ENCODE assay signal across 8 cellular contexts in genomic region chr11:66745356-66746235, GRCh38. TPM values are rescaled to one million over a fixed set of nuclear protein-coding genes. Genes with fewer than 3 reads are reported as not detected.
DNase-seq lines count a peak whose midpoint lies in the region; ATAC-seq and TF ChIP-seq lines count a peak whose summit lies in the region.

No MANE protein-coding gene starts in this region.

- no peaks in the 10 kb centered on the region for H3K27me3 Mint-ChIP-seq in activated CD4-positive, alpha-beta memory T cell treated with anti-CD3 and anti-CD28 coated beads for 36 hours
- H3K27me3 Mint-ChIP-seq in neural crest cell (ENCODE audit: low read depth): no peaks in the 10 kb centered on the region

- H3K9me2 ChIP-seq in MM.1S (replicated peaks; ENCODE audit: insufficient read depth, low read length): no peaks in the 10 kb centered on the region

- H3K4me2 ChIP-seq in MM.1S (ENCODE audit: low read depth, low read length): peak overlapping the region; percentile 91

- no peaks in the 10 kb centered on the region for H4K20me1 ChIP-seq in MM.1S (ENCODE audit: insufficient read depth, low read length)

- H3K79me2 ChIP-seq in MM.1S (ENCODE audit: low read length): peaks cover 51% of the 10 kb centered on the region

- ATAC-seq in GM21526 (IDR thresholded peaks at IDR 0.05; ENCODE audit: low FRiP score, unreplicated experiment) (peak; percentile 37), aorta (ENCODE audit: low FRiP score) (peak; percentile 35)

- H3K9me3 Mint-ChIP-seq in activated CD4-positive, alpha-beta memory T cell treated with anti-CD3 and anti-CD28 coated beads for 36 hours: peaks cover 8% of the 10 kb centered on the region
- H3K9me3 Mint-ChIP-seq in neural crest cell: no peaks in the 10 kb centered on the region

- H3K27ac ChIP-seq in MM.1S (ENCODE audit: low read length): peak overlapping the region; percentile 73; the same call in 1 of the 2 replicates
- H3K27ac ChIP-seq in epithelial cell of prostate: peak overlapping the region; percentile 95
- H3K27ac ChIP-seq in aorta (ENCODE audit: low read depth in 1 of 2, low read length in 2 of 2): no peak overlapping the region

- TF ChIP-seq CTCF in MM.1S (IDR thresholded peaks at IDR 0.05; ENCODE audit: low read length): no peak
- TF ChIP-seq CTCF in neural crest cell (conservative IDR thresholded peaks at IDR 0.05): no peak

- peak overlapping the region; percentile 85 for H3K4me3 ChIP-seq in MM.1S (ENCODE audit: low read length)
- peak overlapping the region; percentile 69 to 81 for H3K4me3 ChIP-seq in aorta (ENCODE audit: low read length in 2 of 2)

- CTCF ChIA-PET in activated CD4-positive, alpha-beta memory T cell treated with anti-CD3 and anti-CD28 coated beads for 36 hours (lab: Charles Lee): interaction anchor here (1.0 to 1.1 kb wide), 3 partner anchors 13 to 135 kb away, joined by 3 read pairs; no protein-coding TSS in a partner anchor

- H3F3A ChIP-seq in MM.1S (ENCODE audit: insufficient read depth, low read length): peaks cover 14% of the 10 kb centered on the region

- peak overlapping the region; percentile 65; the same call in 1 of the 2 replicates for H3K9ac ChIP-seq in MM.1S (ENCODE audit: low read length)

- peak overlapping the region; percentile 58 for H2AFZ ChIP-seq in MM.1S (ENCODE audit: low read length)

- H3K36me3 ChIP-seq in MM.1S (replicated peaks; ENCODE audit: insufficient read depth, low read length) (no peaks in the 10 kb centered on the region), aorta (ENCODE audit: control insufficient read depth in 1 of 2, insufficient read depth in 2 of 2, low read length in 1 of 2) (no peaks in the 10 kb centered on the region)

- H3K27ac Mint-ChIP-seq in activated CD4-positive, alpha-beta memory T cell treated with anti-CD3 and anti-CD28 coated beads for 36 hours: peak overlapping the region; percentile 33
- no peak overlapping the region for H3K27ac Mint-ChIP-seq in neural crest cell (ENCODE audit: unreplicated experiment)

- DNase-seq in D341Med (ENCODE audit: low spot score) (peak; percentile 54), MM.1S (peak; percentile 75), epithelial cell of prostate (ENCODE audit: low read depth, low spot score) (no peak), neural crest cell (ENCODE audit: low read depth, low spot score) (no peak), aorta (no peak), medulla oblongata (ENCODE audit: extremely low spot score) (no peak)
- DNase-seq in activated CD4-positive, alpha-beta memory T cell treated with anti-CD3 and anti-CD28 coated beads for 36 hours: peak; percentile 67

- intact Hi-C loops in activated CD4-positive, alpha-beta memory T cell treated with anti-CD3 and anti-CD28 coated beads for 36 hours (cut with micrococcal nuclease): no loop called here
- intact Hi-C loops in aorta (cut with DNase I): no loop called here

- H3K36me3 Mint-ChIP-seq in activated CD4-positive, alpha-beta memory T cell treated with anti-CD3 and anti-CD28 coated beads for 36 hours: peaks cover 2% of the 10 kb centered on the region
- no peaks in the 10 kb centered on the region for H3K36me3 Mint-ChIP-seq in neural crest cell (ENCODE audit: low read depth)

- H3K27me3 ChIP-seq in MM.1S (replicated peaks; ENCODE audit: insufficient read depth, low read length): no peaks in the 10 kb centered on the region
- no peaks in the 10 kb centered on the region for H3K27me3 ChIP-seq in aorta (ENCODE audit: control insufficient read depth in 1 of 2, insufficient read depth in 2 of 2, low read length in 1 of 2)

- peak overlapping the region; percentile 92 for H3K4me3 Mint-ChIP-seq in activated CD4-positive, alpha-beta memory T cell treated with anti-CD3 and anti-CD28 coated beads for 36 hours
- H3K4me3 Mint-ChIP-seq in neural crest cell: peak overlapping the region; percentile 96

- 46 to 47% methylated on average over 45 of the region's 45 CpGs for WGBS in aorta, 2 donors

- POLR2A ChIA-PET in activated CD4-positive, alpha-beta memory T cell treated with anti-CD3 and anti-CD28 coated beads for 36 hours (lab: Charles Lee): no interaction called here

- H3K4me1 ChIP-seq in MM.1S (ENCODE audit: low read length) (no peaks in the 10 kb centered on the region), aorta (ENCODE audit: control insufficient read depth in 1 of 2, insufficient read depth in 2 of 2, low read length in 2 of 2) (no peaks in the 10 kb centered on the region)

- H3K4me1 Mint-ChIP-seq in activated CD4-positive, alpha-beta memory T cell treated with anti-CD3 and anti-CD28 coated beads for 36 hours (ENCODE audit: low read depth): peaks cover 9% of the 10 kb centered on the region
- H3K4me1 Mint-ChIP-seq in neural crest cell: peaks cover 13% of the 10 kb centered on the region

- no peaks in the 10 kb centered on the region for H3K9me3 ChIP-seq in MM.1S (replicated peaks; ENCODE audit: insufficient read depth, low read length)
- no peaks in the 10 kb centered on the region for H3K9me3 ChIP-seq in aorta (ENCODE audit: control insufficient read depth, low read length)

RNA-seq across cellular contexts. Expression of gene SPTBN2, which starts 16.6 kb away (rescaled TPM):
- 1 to 10 TPM; 1.3 to 1.5 TPM for total RNA-seq in activated CD4-positive, alpha-beta memory T cell treated with anti-CD3 and anti-CD28 coated beads for 36 hours
- 34.1 and 43.6 TPM in 2 replicates for total RNA-seq in neural crest cell
- 10 to 100 TPM in 1 of 2 donors, 1 to 10 TPM in 1; 1.7 to 16.5 TPM for total RNA-seq in aorta
- under 1 TPM; under 0.01 to 0.08 TPM for polyA plus RNA-seq in aorta

Comparison
In these comparisons a context has a peak if more than half of its experiments do, and no peak if none do; other contexts are left out.
1. DNase-seq: peak in D341Med (single experiment), MM.1S (single experiment) and activated CD4-positive, alpha-beta memory T cell treated with anti-CD3 and anti-CD28 coated beads for 36 hours (single experiment); none in epithelial cell of prostate (single experiment), neural crest cell (single experiment), aorta (0 of 2) and medulla oblongata (single experiment).
2. H3K27ac ChIP-seq: peak in MM.1S (single experiment) and epithelial cell of prostate (single experiment); none in aorta (0 of 2).